8 cellular contexts compared by ENCODE assay signal in the genomic region with DNA sequence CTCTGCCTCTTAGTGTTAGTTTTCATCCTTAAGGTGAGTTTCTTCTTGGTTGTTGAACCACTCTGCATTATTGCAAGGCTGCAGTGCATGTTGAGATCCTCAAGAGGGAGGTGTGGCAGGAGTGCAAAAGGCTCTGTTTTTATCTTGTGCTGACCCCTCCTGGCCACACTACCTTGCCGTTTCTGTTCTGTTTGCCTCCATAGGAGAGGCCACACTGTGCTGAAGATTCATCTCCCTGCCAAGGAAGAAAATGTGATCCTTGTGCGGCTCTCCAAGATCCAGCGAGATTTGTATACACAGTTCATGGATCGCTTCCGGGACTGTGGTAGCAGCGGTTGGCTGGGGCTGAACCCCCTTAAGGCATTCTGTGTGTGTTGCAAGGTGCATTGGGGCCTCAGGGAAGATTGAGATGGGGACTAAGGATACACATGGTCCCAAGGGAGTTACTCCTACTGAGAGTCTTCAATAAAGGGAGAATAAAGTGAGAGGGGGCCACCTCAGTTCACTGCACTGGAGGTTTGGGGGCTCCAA. TPM values are rescaled to one million over a fixed set of nuclear protein-coding genes. Genes with fewer than 3 reads are reported as not detected.
DNase-seq lines count a peak whose midpoint lies in the region; ATAC-seq and TF ChIP-seq lines count a peak whose summit lies in the region.

No MANE protein-coding gene starts in this region.

- H3K27ac Mint-ChIP-seq in Calu3 (ENCODE audit: unreplicated experiment): no peak overlapping the region

- H3K36me3 ChIP-seq in SU-DHL-6 (ENCODE audit: low read length): peaks cover 3% of the 10 kb centered on the region; the same call in 1 of the 2 replicates

- no peaks in the 10 kb centered on the region for H4K20me1 ChIP-seq in SU-DHL-6 (ENCODE audit: low read depth, low read length)

- ATAC-seq in GM19467 (IDR thresholded peaks at IDR 0.05; ENCODE audit: unreplicated experiment): peak; percentile 62
- ATAC-seq in omental fat pad (ENCODE audit: low FRiP score): peak; percentile 68

- H3K9me3 ChIP-seq in SU-DHL-6 (ENCODE audit: insufficient read depth, low read length): no peaks in the 10 kb centered on the region

- no peaks in the 10 kb centered on the region for H3K4me1 Mint-ChIP-seq in Calu3 (ENCODE audit: low read depth, unreplicated experiment)

- H2AFZ ChIP-seq in SU-DHL-6 (ENCODE audit: low read depth, low read length, severe bottlenecking): no peak overlapping the region

- CTCF ChIA-PET in Calu3 (lab: Charles Lee): interaction anchor here (1.3 kb wide), 1 partner anchor 136 kb away, joined by 3 read pairs; no protein-coding TSS in a partner anchor

- no peak overlapping the region for H3K4me2 ChIP-seq in SU-DHL-6 (ENCODE audit: low read depth, low read length, poor library complexity, severe bottlenecking)

- H3K9me2 ChIP-seq in SU-DHL-6 (replicated peaks; ENCODE audit: insufficient read depth, low read length): no peaks in the 10 kb centered on the region

- TF ChIP-seq CTCF in Calu3 (IDR thresholded peaks at IDR 0.05; ENCODE audit: unreplicated experiment) (peak; percentile 78), LNCaP clone FGC (IDR thresholded peaks at IDR 0.05; ENCODE audit: control insufficient read depth, extremely low read depth, insufficient read depth) (peak; percentile 100), SU-DHL-6 (IDR thresholded peaks at IDR 0.05; ENCODE audit: insufficient read depth, low read length, poor library complexity, severe bottlenecking) (peak; percentile 77), epithelial cell of proximal tubule (conservative IDR thresholded peaks at IDR 0.05; ENCODE audit: low read depth, low read length) (peak; percentile 98), omental fat pad (IDR thresholded peaks at IDR 0.05) (peak in 1 of 3 donors; percentile 11)

- DNase-seq in Calu3: peak; percentile 58
- DNase-seq in LNCaP clone FGC (ENCODE audit: low read depth): peak; percentile 80
- peak; percentile 40 for DNase-seq in epithelial cell of proximal tubule (ENCODE audit: low read depth)
- DNase-seq in omental fat pad (ENCODE audit: low spot score): no peak
- DNase-seq in NCI-H2081 treated with DMSO at 0.1 percent for 48 hours (lab: John Stamatoyannopoulos, UW): no peak
- DNase-seq in dedifferentiated amniotic fluid mesenchymal stem cell (ENCODE audit: extremely low spot score): no peak

- no peaks in the 10 kb centered on the region for H3K27me3 ChIP-seq in SU-DHL-6 (ENCODE audit: low read length)

- intact Hi-C loops in Calu3 (cut with micrococcal nuclease; ENCODE audit: unreplicated experiment): loop anchor here (1.0 kb wide), 1 partner anchor 136 kb away; no protein-coding TSS in a partner anchor

- no peak overlapping the region for H3K27ac ChIP-seq in SU-DHL-6 (ENCODE audit: low read depth, low read length)

- H3K36me3 Mint-ChIP-seq in Calu3 (ENCODE audit: insufficient read depth, unreplicated experiment): peaks cover 15% of the 10 kb centered on the region

- H3K9me3 Mint-ChIP-seq in Calu3 (ENCODE audit: low read depth, unreplicated experiment): no peaks in the 10 kb centered on the region

- no peak overlapping the region for H3K9ac ChIP-seq in SU-DHL-6 (ENCODE audit: low read length)

- H3K4me3 Mint-ChIP-seq in Calu3 (ENCODE audit: low read depth, unreplicated experiment): no peak overlapping the region

- no peaks in the 10 kb centered on the region for H3K27me3 Mint-ChIP-seq in Calu3 (ENCODE audit: unreplicated experiment)

- no TSS peak for BruUV-seq in Calu3 (replicated peaks; lab: Mats Ljungman, UMichigan)

- H3K4me3 ChIP-seq in LNCaP clone FGC (ENCODE audit: low read depth, low read length): no peak overlapping the region; the same call in 1 of the 2 replicates
- no peak overlapping the region for H3K4me3 ChIP-seq in SU-DHL-6 (ENCODE audit: insufficient read depth, low read length, poor library complexity, severe bottlenecking)
- no peak overlapping the region for H3K4me3 ChIP-seq in epithelial cell of proximal tubule (ENCODE audit: low read depth, low read length)

- no peaks in the 10 kb centered on the region for H3K79me2 ChIP-seq in SU-DHL-6 (ENCODE audit: insufficient read depth, low read length)

- H3F3A ChIP-seq in SU-DHL-6 (ENCODE audit: insufficient read depth): no peaks in the 10 kb centered on the region

RNA-seq across cellular contexts. Expression of gene TEX264, which starts 33.0 kb away (rescaled TPM):
- 37.0 and 44.9 TPM in 2 replicates for total RNA-seq in Calu3 (2022)
- 54.5 and 55.3 TPM in 2 replicates for total RNA-seq in epithelial cell of proximal tubule
- 10 to 100 TPM; 40.2 to 82.1 (median 62.9) TPM for total RNA-seq in omental fat pad

Comparison
In these comparisons a context has a peak if more than half of its experiments do, and no peak if none do; other contexts are left out.
1. DNase-seq: peak in Calu3 (single experiment), LNCaP clone FGC (single experiment) and epithelial cell of proximal tubule (single experiment); none in omental fat pad (single experiment), NCI-H2081 treated with DMSO at 0.1 percent for 48 hours (single experiment) and dedifferentiated amniotic fluid mesenchymal stem cell (single experiment).